Comparison of ENCODE assay signal across 9 cellular contexts in the genomic region with DNA sequence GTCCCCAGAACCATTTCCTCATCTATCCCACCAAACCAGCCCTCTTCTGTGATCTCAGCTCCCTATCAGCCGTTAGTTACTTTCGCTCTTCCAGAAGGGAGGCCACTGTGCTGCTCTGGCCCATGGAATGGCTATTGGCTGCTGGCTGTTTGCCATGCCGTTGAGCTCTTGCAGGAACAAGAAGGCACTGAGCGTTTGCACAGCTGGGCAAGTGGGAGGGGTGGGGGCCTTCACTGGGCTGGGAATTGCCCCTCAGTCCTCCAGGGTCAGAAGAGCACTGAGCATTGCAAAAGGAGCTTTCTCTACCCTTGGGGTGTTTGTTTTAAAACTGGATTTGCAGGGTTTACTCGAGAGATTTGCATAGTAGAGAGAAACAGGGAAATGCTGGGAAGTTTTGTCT.
DNase-seq lines count a peak whose midpoint lies in the region; ATAC-seq and TF ChIP-seq lines count a peak whose summit lies in the region.
"Had no signal": no experiment of that assay in that cellular context is flagged by ENCODE, and none has a peak within 500 bp of the region (broad histone marks: within the 10 kb centered on the region; RNA-seq: fewer than 3 reads in every experiment).

No MANE protein-coding gene starts in this region.

- H3K36me3 ChIP-seq in right atrium auricular region (peaks cover 51% of the 10 kb centered on the region), A673 (ENCODE audit: insufficient read depth, low read length, poor library complexity, severe bottlenecking) (no peaks in the 10 kb centered on the region)

- no TSS peak for BruUV-seq in A673 (replicated peaks; lab: Mats Ljungman, UMichigan)

- TF ChIP-seq CTCF in LNCaP clone FGC (IDR thresholded peaks at IDR 0.05; ENCODE audit: control insufficient read depth, extremely low read depth, insufficient read depth) (no peak), right atrium auricular region (IDR thresholded peaks at IDR 0.05) (no peak), A673 (conservative IDR thresholded peaks at IDR 0.05; ENCODE audit: low read depth, low read length) (no peak)

- H3K4me3 Mint-ChIP-seq in activated CD8-positive, alpha-beta memory T cell treated with anti-CD3 and anti-CD28 coated beads, Interleukin-2, amount 10 ng/mL, durations not matched to agents 7 days and 5 days: no peak overlapping the region
- H3K4me3 Mint-ChIP-seq: stimulated activated naive CD8-positive, alpha-beta T cell treated with anti-CD3 and anti-CD28 coated beads, Interleukin-15, Interleukin-2, amounts not matched to agents 100 ng/mL and 50 ng/mL, for 24 hours had no signal

- CTCF ChIA-PET in activated CD8-positive, alpha-beta memory T cell treated with anti-CD3 and anti-CD28 coated beads, Interleukin-2, amount 10 ng/mL, durations not matched to agents 7 days and 5 days (lab: Charles Lee): interaction anchor here (1.4 to 2.1 kb wide), 2 partner anchors 11 to 41 kb away, joined by 5 to 9 read pairs; no protein-coding TSS in a partner anchor
- CTCF ChIA-PET in A673 (lab: Charles Lee): no interaction called here

- peaks cover 5% of the 10 kb centered on the region for H3K36me3 Mint-ChIP-seq in activated CD8-positive, alpha-beta memory T cell treated with anti-CD3 and anti-CD28 coated beads, Interleukin-2, amount 10 ng/mL, durations not matched to agents 7 days and 5 days

- peaks cover 0 to 55% of the 10 kb centered on the region in 2 donors for H3K4me1 ChIP-seq in right atrium auricular region
- no peaks in the 10 kb centered on the region for H3K4me1 ChIP-seq in A673 (ENCODE audit: insufficient read depth, low read length, poor library complexity, severe bottlenecking)

- H3K4me3 ChIP-seq in LNCaP clone FGC (ENCODE audit: low read depth, low read length) (no peak overlapping the region), right atrium auricular region (no peak overlapping the region), A673 (ENCODE audit: low read depth, low read length, poor library complexity, severe bottlenecking) (no peak overlapping the region)

- DNase-seq in LNCaP clone FGC (ENCODE audit: low read depth): peak; percentile 100
- peak; percentile 63 for DNase-seq in SHP77 treated with DMSO at 0.1 percent for 48 hours (lab: John Stamatoyannopoulos, UW)
- peak; percentile 80 for DNase-seq in right atrium auricular region (ENCODE audit: low spot score)
- DNase-seq in smooth muscle cell of the brain vasculature (ENCODE audit: low read depth, low spot score): peak; percentile 62
- no peak for DNase-seq in NCI-H1436 treated with DMSO at 0.1 percent for 48 hours (lab: John Stamatoyannopoulos, UW)
- no peak for DNase-seq in activated CD8-positive, alpha-beta memory T cell treated with anti-CD3 and anti-CD28 coated beads, Interleukin-2, amount 10 ng/mL, durations not matched to agents 7 days and 5 days
- DNase-seq in activated CD4-positive, CD25-positive, alpha-beta regulatory T cell treated with anti-CD3 and anti-CD28 coated beads, Interleukin-2, amount 50 U/mL, for 72 hours: no peak
- DNase-seq in A673 (ENCODE audit: low spot score): no peak

- H3K9me3 Mint-ChIP-seq in activated CD8-positive, alpha-beta memory T cell treated with anti-CD3 and anti-CD28 coated beads, Interleukin-2, amount 10 ng/mL, durations not matched to agents 7 days and 5 days (ENCODE audit: low read depth): no peaks in the 10 kb centered on the region
- H3K9me3 Mint-ChIP-seq: stimulated activated naive CD8-positive, alpha-beta T cell treated with anti-CD3 and anti-CD28 coated beads, Interleukin-15, Interleukin-2, amounts not matched to agents 100 ng/mL and 50 ng/mL, for 24 hours had no signal

- intact Hi-C loops in A673 (cut with micrococcal nuclease; ENCODE audit: unreplicated experiment): no loop called here

- H3K27ac ChIP-seq in right atrium auricular region: peak overlapping the region; percentile 62 to 65
- H3K27ac ChIP-seq in A673 (ENCODE audit: low read depth, low read length, poor library complexity, severe bottlenecking): no peak overlapping the region

- H3K27me3 ChIP-seq in right atrium auricular region: no peaks in the 10 kb centered on the region
- H3K27me3 ChIP-seq in A673 (replicated peaks; ENCODE audit: insufficient read depth, low read depth, low read length, poor library complexity): no peaks in the 10 kb centered on the region

- H3K4me1 Mint-ChIP-seq in activated CD8-positive, alpha-beta memory T cell treated with anti-CD3 and anti-CD28 coated beads, Interleukin-2, amount 10 ng/mL, durations not matched to agents 7 days and 5 days: no peaks in the 10 kb centered on the region

- H3K9me3 ChIP-seq in right atrium auricular region: no peaks in the 10 kb centered on the region
- H3K9me3 ChIP-seq in A673 (ENCODE audit: low read depth, low read length, poor library complexity, severe bottlenecking): no peaks in the 10 kb centered on the region

- POLR2A ChIA-PET in A673 (lab: Charles Lee; ENCODE audit: low non-redundant PET): no interaction called here

- H3K27me3 Mint-ChIP-seq in activated CD8-positive, alpha-beta memory T cell treated with anti-CD3 and anti-CD28 coated beads, Interleukin-2, amount 10 ng/mL, durations not matched to agents 7 days and 5 days: no peaks in the 10 kb centered on the region
- H3K27me3 Mint-ChIP-seq: stimulated activated naive CD8-positive, alpha-beta T cell treated with anti-CD3 and anti-CD28 coated beads, Interleukin-15, Interleukin-2, amounts not matched to agents 100 ng/mL and 50 ng/mL, for 24 hours had no signal

- H3K27ac Mint-ChIP-seq in activated CD8-positive, alpha-beta memory T cell treated with anti-CD3 and anti-CD28 coated beads, Interleukin-2, amount 10 ng/mL, durations not matched to agents 7 days and 5 days: no peak overlapping the region
- H3K27ac Mint-ChIP-seq: stimulated activated naive CD8-positive, alpha-beta T cell treated with anti-CD3 and anti-CD28 coated beads, Interleukin-15, Interleukin-2, amounts not matched to agents 100 ng/mL and 50 ng/mL, for 24 hours had no signal

- no peak for ATAC-seq in activated CD8-positive, alpha-beta memory T cell treated with anti-CD3 and anti-CD28 coated beads, Interleukin-2, amount 10 ng/mL, durations not matched to agents 7 days and 5 days

Comparison
In these comparisons a context has a peak if more than half of its experiments do, and no peak if none do; other contexts are left out.
1. DNase-seq: peak in LNCaP clone FGC (single experiment), SHP77 treated with DMSO at 0.1 percent for 48 hours (single experiment), right atrium auricular region (single experiment) and smooth muscle cell of the brain vasculature (single experiment); none in NCI-H1436 treated with DMSO at 0.1 percent for 48 hours (single experiment), activated CD8-positive, alpha-beta memory T cell treated with anti-CD3 and anti-CD28 coated beads, Interleukin-2, amount 10 ng/mL, durations not matched to agents 7 days and 5 days (single experiment), activated CD4-positive, CD25-positive, alpha-beta regulatory T cell treated with anti-CD3 and anti-CD28 coated beads, Interleukin-2, amount 50 U/mL, for 72 hours (single experiment) and A673 (single experiment).